Comparison of ENCODE assay signal across 8 cellular contexts in genomic region chr10:119315128-119316001, GRCh38.
DNase-seq lines count a peak whose midpoint lies in the region; ATAC-seq and TF ChIP-seq lines count a peak whose summit lies in the region.

No MANE protein-coding gene starts in this region.

- no peak for TF ChIP-seq EP300 in tibial nerve (IDR thresholded peaks at IDR 0.05)

- no peak overlapping the region for H3K9ac ChIP-seq in duodenal mucosa (ENCODE audit: low read depth in 1 of 2, low read length in 2 of 2)

- POLR2A ChIA-PET in activated CD4-positive, alpha-beta T cell treated with anti-CD3 and anti-CD28 coated beads, Interleukin-2, amount 10 ng/mL, durations not matched to agents 7 days and 5 days (lab: Charles Lee) = no interaction called here

- TF ChIP-seq CTCF in neural crest cell (conservative IDR thresholded peaks at IDR 0.05) = no peak
- no peak for TF ChIP-seq CTCF in tibial nerve (IDR thresholded peaks at IDR 0.05)

- H3K36me3 ChIP-seq in duodenal mucosa (ENCODE audit: control insufficient read depth in 1 of 2, insufficient read depth in 2 of 2, low read length in 2 of 2) (peaks cover 0 to 3% of the 10 kb centered on the region in 2 donors), tibial nerve (no peaks in the 10 kb centered on the region)

- no peaks in the 10 kb centered on the region for H3K9me3 ChIP-seq in duodenal mucosa (ENCODE audit: control insufficient read depth in 1 of 2, low read length in 2 of 2)
- H3K9me3 ChIP-seq in tibial nerve = no peaks in the 10 kb centered on the region

- H3K27ac ChIP-seq in duodenal mucosa (ENCODE audit: low read depth, low read length) (peak overlapping the region; percentile 26), tibial nerve (peak overlapping the region; percentile 52 to 78 (median 64))

- H3K27ac Mint-ChIP-seq in activated CD4-positive, alpha-beta T cell treated with anti-CD3 and anti-CD28 coated beads, Interleukin-2, amount 10 ng/mL, durations not matched to agents 7 days and 5 days = no peak overlapping the region
- H3K27ac Mint-ChIP-seq in neural crest cell (ENCODE audit: unreplicated experiment) = peak overlapping the region; percentile 23

- H3K36me3 Mint-ChIP-seq in activated CD4-positive, alpha-beta T cell treated with anti-CD3 and anti-CD28 coated beads, Interleukin-2, amount 10 ng/mL, durations not matched to agents 7 days and 5 days (ENCODE audit: low read depth) = peaks cover 10% of the 10 kb centered on the region
- H3K36me3 Mint-ChIP-seq in neural crest cell (ENCODE audit: low read depth) = no peaks in the 10 kb centered on the region

- H3K4me1 ChIP-seq in duodenal mucosa (ENCODE audit: control insufficient read depth in 1 of 2, insufficient read depth in 2 of 2, low read length in 2 of 2) (peaks cover 46 to 66% of the 10 kb centered on the region in 2 donors), tibial nerve (peaks cover 0 to 74% (median 18%) of the 10 kb centered on the region in 4 donors)

- H3K4me1 Mint-ChIP-seq in activated CD4-positive, alpha-beta T cell treated with anti-CD3 and anti-CD28 coated beads, Interleukin-2, amount 10 ng/mL, durations not matched to agents 7 days and 5 days = peaks cover 50% of the 10 kb centered on the region
- peaks cover 59% of the 10 kb centered on the region for H3K4me1 Mint-ChIP-seq in neural crest cell

- 68 to 71% methylated on average over 16 of the region's 16 CpGs for WGBS in tibial nerve, 2 donors

- peaks cover 33% of the 10 kb centered on the region for H3K27me3 Mint-ChIP-seq in activated CD4-positive, alpha-beta T cell treated with anti-CD3 and anti-CD28 coated beads, Interleukin-2, amount 10 ng/mL, durations not matched to agents 7 days and 5 days
- H3K27me3 Mint-ChIP-seq in neural crest cell (ENCODE audit: low read depth) = no peaks in the 10 kb centered on the region

- CTCF ChIA-PET in activated CD4-positive, alpha-beta T cell treated with anti-CD3 and anti-CD28 coated beads, Interleukin-2, amount 10 ng/mL, durations not matched to agents 7 days and 5 days (lab: Charles Lee) = interaction anchor here (1.1 to 1.3 kb wide), 3 partner anchors 10 to 109 kb away, joined by 3 read pairs; partner anchors contain the start of gene GRK5

- H3K9me3 Mint-ChIP-seq in activated CD4-positive, alpha-beta T cell treated with anti-CD3 and anti-CD28 coated beads, Interleukin-2, amount 10 ng/mL, durations not matched to agents 7 days and 5 days = no peaks in the 10 kb centered on the region
- no peaks in the 10 kb centered on the region for H3K9me3 Mint-ChIP-seq in neural crest cell

- no peak overlapping the region for H3K4me3 Mint-ChIP-seq in activated CD4-positive, alpha-beta T cell treated with anti-CD3 and anti-CD28 coated beads, Interleukin-2, amount 10 ng/mL, durations not matched to agents 7 days and 5 days
- H3K4me3 Mint-ChIP-seq in neural crest cell = no peak overlapping the region

- H3K4me3 ChIP-seq in duodenal mucosa (ENCODE audit: low read depth in 1 of 2, low read length in 2 of 2) (no peak overlapping the region), tibial nerve (no peak overlapping the region)

- TF ChIP-seq POLR2A in tibial nerve (IDR thresholded peaks at IDR 0.05) = no peak

- H3K27me3 ChIP-seq in duodenal mucosa (ENCODE audit: control insufficient read depth in 1 of 2, insufficient read depth in 2 of 2, low read length in 2 of 2) (no peaks in the 10 kb centered on the region), tibial nerve (no peaks in the 10 kb centered on the region)

- DNase-seq in ELF-1 (ENCODE audit: low read depth, low spot score) (peak; percentile 71), LHCN-M2 (ENCODE audit: low read depth) (peak; percentile 86), neural crest cell (ENCODE audit: low read depth, low spot score) (no peak), tibial nerve (ENCODE audit: low spot score in 2 of 2) (peak; percentile 50 to 66), NCI-H187 treated with DMSO at 0.1 percent for 48 hours (lab: John Stamatoyannopoulos, UW) (no peak)
- peak; percentile 59 for DNase-seq in activated CD4-positive, alpha-beta T cell treated with anti-CD3 and anti-CD28 coated beads, Interleukin-2, amount 10 ng/mL, durations not matched to agents 7 days and 5 days

- ATAC-seq in GM21786 (IDR thresholded peaks at IDR 0.05; ENCODE audit: unreplicated experiment) = peak; percentile 42

Comparison
In these comparisons a context has a peak if more than half of its experiments do, and no peak if none do; other contexts are left out.
1. DNase-seq: peak in ELF-1 (single experiment), LHCN-M2 (single experiment), activated CD4-positive, alpha-beta T cell treated with anti-CD3 and anti-CD28 coated beads, Interleukin-2, amount 10 ng/mL, durations not matched to agents 7 days and 5 days (single experiment) and tibial nerve (2 of 2); none in neural crest cell (single experiment) and NCI-H187 treated with DMSO at 0.1 percent for 48 hours (single experiment).